In the genomic region with DNA sequence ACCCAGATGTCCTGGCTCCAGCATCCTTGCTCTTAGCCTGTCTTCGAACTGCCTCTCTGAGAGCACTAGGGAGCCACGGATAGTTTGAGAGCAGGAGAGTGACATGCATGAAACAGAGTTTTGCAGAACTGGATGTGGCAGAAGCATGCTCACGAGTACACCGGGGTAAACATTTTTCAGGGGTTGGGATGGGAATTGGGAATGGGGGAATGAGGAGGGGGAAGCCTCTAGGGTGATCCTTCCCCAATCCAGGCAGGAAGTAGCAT, we compare ENCODE assay signal across 26 cellular contexts. TPM values are rescaled to one million over a fixed set of nuclear protein-coding genes. Genes with fewer than 3 reads are reported as not detected.
DNase-seq lines count a peak whose midpoint lies in the region; ATAC-seq, FAIRE-seq and TF ChIP-seq lines count a peak whose summit lies in the region.
"Had no signal": no experiment of that assay in that cellular context is flagged by ENCODE, and none has a peak within 500 bp of the region (broad histone marks: within the 10 kb centered on the region; RNA-seq: fewer than 3 reads in every experiment).

No MANE protein-coding gene starts in this region.

- no peak overlapping the region for H3K27ac ChIP-seq in HepG2 (ENCODE audit: extremely low read length, insufficient read depth, low read length)
- peak overlapping the region in 1 of 3 donors; percentile 60 for H3K27ac ChIP-seq in right lobe of liver
- H3K27ac ChIP-seq in kidney (ENCODE audit: low read depth in 2 of 2, low read length in 2 of 2): peak overlapping the region; percentile 55 to 79
- peak overlapping the region; percentile 71 for H3K27ac ChIP-seq in psoas muscle
- H3K27ac ChIP-seq in vagina: peak overlapping the region; percentile 52
- H3K27ac ChIP-seq: BLaER1, pancreas, VCaP had no signal

- no peaks in the 10 kb centered on the region for H3K36me3 ChIP-seq in HepG2 (replicated peaks in 1 of 2; ENCODE audit: control insufficient read depth in 1 of 2, insufficient read depth in 2 of 2, low read length in 2 of 2)
- no peaks in the 10 kb centered on the region for H3K36me3 ChIP-seq in right lobe of liver
- H3K36me3 ChIP-seq in kidney (ENCODE audit: control insufficient read depth in 1 of 2, insufficient read depth in 2 of 2, low read length in 2 of 2): no peaks in the 10 kb centered on the region
- H3K36me3 ChIP-seq in psoas muscle (ENCODE audit: insufficient read depth in 1 of 2, low read depth in 1 of 2): no peaks in the 10 kb centered on the region
- H3K36me3 ChIP-seq in vagina: no peaks in the 10 kb centered on the region
- H3K36me3 ChIP-seq: BLaER1, pancreas had no signal

- TF ChIP-seq POLR2A in HepG2 (IDR thresholded peaks at IDR 0.05; ENCODE audit: insufficient read depth in 1 of 2, low read depth in 2 of 2, low read length in 2 of 2) (no peak), right lobe of liver (IDR thresholded peaks at IDR 0.05) (no peak), vagina (IDR thresholded peaks at IDR 0.05) (no peak)

- no peak for TF ChIP-seq RAD21 in HepG2 (CRISPR knock-in tag; IDR thresholded peaks at IDR 0.05)

- in situ Hi-C loops in HepG2 (cut with HindIII; ENCODE audit: extremely low pct_ligation_motif_present, low pct_unique_long_range_greater_than_20kb): no loop called here

- H3K27me3 ChIP-seq in HepG2 (ENCODE audit: control insufficient read depth in 1 of 2, insufficient read depth in 2 of 2, low read length in 2 of 2) (peaks cover 3 to 66% of the 10 kb centered on the region in 2 experiments), right lobe of liver (no peaks in the 10 kb centered on the region), psoas muscle (ENCODE audit: insufficient read depth in 3 of 3, low read length in 2 of 3) (no peaks in the 10 kb centered on the region), vagina (no peaks in the 10 kb centered on the region)
- H3K27me3 ChIP-seq: BLaER1, pancreas had no signal

- POLR2A ChIA-PET in HepG2 (lab: Yijun Ruan, JAX) (no interaction called here), GM10248 (lab: Yijun Ruan, JAX) (no interaction called here)

- CTCF ChIA-PET in HepG2 (lab: Yijun Ruan, JAX; ENCODE audit: low intra/inter-chr PET ratio, low total read pairs): no interaction called here
- CTCF ChIA-PET in GM10248 (lab: Yijun Ruan, JAX): interaction anchor here (0.9 kb wide), 1 partner anchor 12 kb away, joined by 3 read pairs; no protein-coding TSS in a partner anchor

- H3K4me2 ChIP-seq in HepG2 (ENCODE audit: low read depth, low read length): no peak overlapping the region
- H3K4me2 ChIP-seq: BLaER1 had no signal

- BruUV-seq in HepG2 (replicated peaks; lab: Mats Ljungman, UMichigan): no TSS peak

- no peak overlapping the region for H2AFZ ChIP-seq in HepG2 (ENCODE audit: low read length)

- H3K4me3 ChIP-seq in HepG2 (replicated peaks in 1 of 3; ENCODE audit: insufficient read depth in 1 of 3, low read depth in 2 of 3, low read length in 3 of 3) (no peak overlapping the region), right lobe of liver (no peak overlapping the region), kidney (ENCODE audit: low read length in 2 of 2) (no peak overlapping the region), psoas muscle (no peak overlapping the region), vagina (no peak overlapping the region)
- H3K4me3 ChIP-seq: BLaER1, pancreas had no signal

- no peak for TF ChIP-seq CTCF in HepG2 (CRISPR knock-in tag; IDR thresholded peaks at IDR 0.05)
- no peak for TF ChIP-seq CTCF in right lobe of liver (IDR thresholded peaks at IDR 0.05)
- no peak for TF ChIP-seq CTCF in kidney (IDR thresholded peaks at IDR 0.05; ENCODE audit: borderline replicate concordance, extremely low read depth, insufficient read depth)
- TF ChIP-seq CTCF in psoas muscle (IDR thresholded peaks at IDR 0.05): no peak
- TF ChIP-seq CTCF in vagina (IDR thresholded peaks at IDR 0.05): no peak
- TF ChIP-seq CTCF in GM10248 (IDR thresholded peaks at IDR 0.05; ENCODE audit: control extremely low read depth, extremely low read depth, low read depth, missing control alignments): no peak

- intact Hi-C loops in HepG2 (cut with micrococcal nuclease; ENCODE audit: unreplicated experiment) (no loop called here), right lobe of liver (cut with DNase I) (no loop called here), kidney (cut with DNase I) (no loop called here), psoas muscle (cut with DNase I) (no loop called here), vagina (cut with DNase I) (no loop called here)

- TF ChIP-seq EP300 in HepG2 (IDR thresholded peaks at IDR 0.05; ENCODE audit: low read depth in 2 of 2, low read length in 2 of 2): no peak
- TF ChIP-seq EP300 in HepG2 (CRISPR knock-in tag; IDR thresholded peaks at IDR 0.05; ENCODE audit: borderline replicate concordance): no peak

- ATAC-seq in HepG2 (no peak), right lobe of liver (no peak), psoas muscle (no peak), GM19395 (IDR thresholded peaks at IDR 0.05; ENCODE audit: unreplicated experiment) (no peak)
- ATAC-seq: activated T-cell treated with anti-CD3 and anti-CD28 coated beads, Interleukin-2, amount 50 U/mL, for 72 hours; naive thymus-derived CD8-positive, alpha-beta T cell; pancreas had no signal

- FAIRE-seq in HepG2 (lab: Jason Lieb, UNC) (no peak), kidney (lab: Jason Lieb, UNC) (no peak)
- FAIRE-seq: endometrium, pancreas, RCC 7860 had no signal

- H3K9me3 ChIP-seq in HepG2 (ENCODE audit: low read length): no peaks in the 10 kb centered on the region
- H3K9me3 ChIP-seq in right lobe of liver: no peaks in the 10 kb centered on the region
- no peaks in the 10 kb centered on the region for H3K9me3 ChIP-seq in kidney (ENCODE audit: control insufficient read depth in 1 of 2, low read length in 2 of 2)
- H3K9me3 ChIP-seq in psoas muscle: no peaks in the 10 kb centered on the region
- H3K9me3 ChIP-seq in vagina: no peaks in the 10 kb centered on the region
- H3K9me3 ChIP-seq: BLaER1, pancreas had no signal

- WGBS in HepG2 (ENCODE audit: low lambda C conversion rate): 84% methylated on average over 4 of the region's 4 CpGs
- 96% methylated on average over 3 of the region's 4 CpGs for WGBS in right lobe of liver (ENCODE audit: insufficient coverage, low coverage, low lambda C conversion rate, missing lambda C conversion rate)
- WGBS in psoas muscle, 3 donors: 55 to 65% (median 63%) methylated on average over 4 of the region's 4 CpGs

- DNase-seq in HepG2 (ENCODE audit: low spot score) (no peak), right lobe of liver (no peak), kidney (no peak), psoas muscle (no peak), vagina (ENCODE audit: extremely low spot score in 2 of 2) (no peak), GM10248 (ENCODE audit: extremely low spot score) (no peak), medulla oblongata (ENCODE audit: extremely low spot score) (no peak)
- DNase-seq: activated CD4-positive, alpha-beta T cell treated with anti-CD3 and anti-CD28 coated beads, Interleukin-2, amount 10 ng/mL, durations not matched to agents 7 days and 5 days; activated naive CD4-positive, alpha-beta T cell treated with anti-CD3 and anti-CD28 coated beads for 36 hours; activated T-cell treated with anti-CD3 and anti-CD28 coated beads, Interleukin-2, amount 50 U/mL, for 72 hours; COR-L47; DMS79 treated with DMSO at 0.1 percent for 48 hours; GOT3; naive thymus-derived CD8-positive, alpha-beta T cell; NCI-H1694 treated with DMSO at 0.1 percent for 48 hours; NCI-H526 treated with DMSO at 0.1 percent for 48 hours; pancreas had no signal

- no peaks in the 10 kb centered on the region for H3K79me2 ChIP-seq in HepG2 (ENCODE audit: insufficient read depth, low read length)

- no peak overlapping the region for H3K9ac ChIP-seq in HepG2 (ENCODE audit: insufficient read depth, low read depth, low read length)
- H3K9ac ChIP-seq in kidney (ENCODE audit: low read length in 2 of 2): no peak overlapping the region

- H4K20me1 ChIP-seq in HepG2 (ENCODE audit: insufficient read depth, low read length): no peaks in the 10 kb centered on the region
- H4K20me1 ChIP-seq: BLaER1 had no signal

- H3K4me1 ChIP-seq in HepG2 (ENCODE audit: insufficient read depth, low read length) (peaks cover 90% of the 10 kb centered on the region), right lobe of liver (peaks cover 0 to 25% (median 10%) of the 10 kb centered on the region in 4 donors), kidney (ENCODE audit: control insufficient read depth in 1 of 2, insufficient read depth in 1 of 2, low read depth in 1 of 2, low read length in 2 of 2) (peaks cover 30 to 32% of the 10 kb centered on the region in 2 donors), psoas muscle (peaks cover 48% of the 10 kb centered on the region), vagina (peaks cover 43% of the 10 kb centered on the region)

TF ChIP-seq in HepG2, 621 proteins besides CTCF, POLR2A, EP300 and RAD21 (continues in another document):
- TF ChIP-seq MIER3 (CRISPR knock-in tag; IDR thresholded peaks at IDR 0.05; ENCODE audit: borderline replicate concordance) (no peak), ZNF136 (CRISPR knock-in tag; IDR thresholded peaks at IDR 0.05; ENCODE audit: low read depth) (no peak)

RNA-seq across cellular contexts. Expression of gene CIBAR2, which starts 34.2 kb away (rescaled TPM):
- total RNA-seq in HepG2 (2016; rRNA removed; fragmentation: Illumina TruSeq; extraction: Trizol) (not detected in 2 replicates), right lobe of liver (not detected), kidney (1.6 TPM), psoas muscle (under 1 TPM in 1 of 4 donors, not detected in 3; 0.36 TPM), vagina (not detected)
- total RNA-seq in HepG2 (2016; cell fraction: cytosol; rRNA removed; fragmentation: Illumina TruSeq; extraction: Trizol; ENCODE audit: low read depth): not detected in 2 replicates
- total RNA-seq in HepG2 (2016; cell fraction: insoluble cytoplasmic fraction; rRNA removed; fragmentation: Illumina TruSeq; extraction: Trizol): not detected in 2 replicates
- total RNA-seq in HepG2 (2016; cell fraction: membrane; rRNA removed; fragmentation: Illumina TruSeq; extraction: Trizol): not detected in 2 replicates
- not detected in 2 replicates for total RNA-seq in HepG2 (2016; cell fraction: nucleus; rRNA removed; fragmentation: Illumina TruSeq; extraction: Trizol)
- polyA plus RNA-seq in HepG2 (2011; rRNA removed) (not detected in 2 replicates), kidney (ENCODE audit: insufficient read depth, low read depth, low replicate concordance) (not detected), psoas muscle (not detected)
- not detected in 2 replicates for polyA plus RNA-seq in HepG2 (2011; cell fraction: cytosol; rRNA removed)
- polyA plus RNA-seq in HepG2 (2011; cell fraction: nucleus; rRNA removed): not detected in 2 replicates
- not detected in 2 replicates for polyA plus RNA-seq in HepG2 (2012)
- not detected in 2 replicates for polyA plus RNA-seq in HepG2 (2016; cell fraction: cytosol; fragmentation: Illumina TruSeq; extraction: Trizol; ENCODE audit: low read depth)
- polyA plus RNA-seq in HepG2 (2016; cell fraction: insoluble cytoplasmic fraction; fragmentation: Illumina TruSeq; extraction: Trizol; ENCODE audit: low read depth): not detected in 2 replicates
- not detected in 2 replicates for polyA plus RNA-seq in HepG2 (2016; cell fraction: membrane; fragmentation: Illumina TruSeq; extraction: Trizol; ENCODE audit: low read depth)
- polyA plus RNA-seq in HepG2 (2016; cell fraction: nucleus; fragmentation: Illumina TruSeq; extraction: Trizol; ENCODE audit: insufficient read depth, low read depth): not detected in 2 replicates
- not detected in 2 replicates for polyA minus RNA-seq in HepG2 (2011; rRNA and poly(A)+ RNA removed; ENCODE audit: low replicate concordance)
- polyA minus RNA-seq in HepG2 (2011; cell fraction: cytosol; rRNA and poly(A)+ RNA removed): not detected in 2 replicates
- not detected in 2 replicates for polyA minus RNA-seq in HepG2 (2011; cell fraction: nucleus; rRNA and poly(A)+ RNA removed)
- total RNA-seq: activated CD4-positive, alpha-beta T cell treated with anti-CD3 and anti-CD28 coated beads, Interleukin-2, amount 10 ng/mL, durations not matched to agents 7 days and 5 days; activated naive CD4-positive, alpha-beta T cell treated with anti-CD3 and anti-CD28 coated beads for 36 hours; activated T-cell treated with anti-CD3 and anti-CD28 coated beads, Interleukin-2, amount 50 U/mL, for 72 hours; LHCN-M2; naive thymus-derived CD8-positive, alpha-beta T cell; pancreas; SK-MEL-5; subcutaneous adipose tissue; T-helper 2 cell treated with Interferon-gamma antibody and Interleukin-4, amounts not matched to agents 100 ng/mL and 5 ng/mL, for 36 hours had no signal
- polyA plus RNA-seq: naive thymus-derived CD8-positive, alpha-beta T cell had no signal
